ENCODE assay signal across 11 cellular contexts in the genomic region with DNA sequence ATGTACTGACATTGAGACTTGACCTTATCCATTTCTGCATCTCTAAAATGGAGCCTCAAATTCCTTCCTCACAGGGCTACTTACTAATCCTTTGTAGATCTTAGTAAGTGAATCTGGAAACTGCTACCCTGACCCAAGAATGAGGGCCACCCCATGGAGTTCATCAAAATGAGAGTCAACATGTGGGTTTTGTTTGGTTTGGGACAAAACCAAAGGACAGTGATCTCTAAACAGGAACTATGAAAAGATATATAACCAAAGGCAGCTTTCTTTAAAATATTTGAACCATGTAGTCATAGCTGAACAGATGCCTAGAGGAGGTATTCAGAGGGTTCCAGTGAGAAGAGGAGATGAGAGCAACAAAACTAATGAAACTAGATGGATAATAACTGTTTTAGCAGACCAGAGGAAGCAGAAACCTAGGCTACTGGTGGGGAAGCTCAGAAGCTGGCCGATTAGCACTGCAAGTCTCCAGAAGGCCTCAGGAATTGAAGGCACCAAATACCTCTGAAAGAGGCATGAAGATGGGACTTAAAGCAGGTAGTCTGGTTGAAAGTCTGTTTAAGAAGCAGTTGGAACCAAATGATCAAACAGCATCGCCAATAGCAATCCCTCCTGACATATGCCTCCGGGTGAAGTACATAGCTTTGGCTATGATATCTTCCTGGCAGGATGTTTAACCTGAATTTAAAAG. TPM values are rescaled to one million over a fixed set of nuclear protein-coding genes. Genes with fewer than 3 reads are reported as not detected.
A peak's percentile ranks its signal among the peaks of the same experiment; 100 is the strongest.
DNase-seq lines count a peak whose midpoint lies in the region; ATAC-seq, FAIRE-seq and TF ChIP-seq lines count a peak whose summit lies in the region.
"Had no signal": no experiment of that assay in that cellular context is flagged by ENCODE, and none has a peak within 500 bp of the region (broad histone marks: within the 10 kb centered on the region; RNA-seq: fewer than 3 reads in every experiment).

No MANE protein-coding gene starts in this region.

- H3K36me3 ChIP-seq in skeletal muscle satellite cell (ENCODE audit: insufficient read depth, low read length): no peaks in the 10 kb centered on the region
- H3K36me3 ChIP-seq in tibial nerve: peaks cover 0 to 5% (median 0%) of the 10 kb centered on the region in 3 donors

- no peak for TF ChIP-seq EP300 in tibial nerve (IDR thresholded peaks at IDR 0.05)

- H3K27me3 ChIP-seq in skeletal muscle satellite cell (ENCODE audit: control insufficient read depth, insufficient read depth, low read length) (no peaks in the 10 kb centered on the region), tibial nerve (no peaks in the 10 kb centered on the region)

- intact Hi-C loops in head of caudate nucleus (cut with DNase I): no loop called here

- WGBS in tibial nerve, 2 donors: 77 to 85% methylated on average over 3 of the region's 3 CpGs

- H3K4me3 ChIP-seq in foreskin fibroblast (ENCODE audit: low read depth in 1 of 2, low read length in 2 of 2) (no peak overlapping the region), skeletal muscle satellite cell (ENCODE audit: low read length) (peak overlapping the region; percentile 33), tibial nerve (no peak overlapping the region)

- peak overlapping the region; percentile 63 for H3K4me2 ChIP-seq in skeletal muscle satellite cell (ENCODE audit: low read length)

- no peak for TF ChIP-seq POLR2A in H54 (IDR thresholded peaks at IDR 0.05; ENCODE audit: low read depth, low read length)
- no peak for TF ChIP-seq POLR2A in erythroblast (IDR thresholded peaks at IDR 0.05; ENCODE audit: low read length)
- no peak for TF ChIP-seq POLR2A in tibial nerve (IDR thresholded peaks at IDR 0.05)

- no peak overlapping the region for H3K27ac ChIP-seq in tibial nerve

- peak; percentile 20 for FAIRE-seq in H54 (lab: Jason Lieb, UNC)

- peak; percentile 85 for DNase-seq in H54 (ENCODE audit: insufficient read length, low spot score)
- peak; percentile 62 for DNase-seq in amniotic epithelial cell (ENCODE audit: low read depth)
- peak; percentile 99 for DNase-seq in foreskin fibroblast
- no peak for DNase-seq in erythroblast (lab: John Stamatoyannopoulos, UW)
- no peak for DNase-seq in head of caudate nucleus
- DNase-seq in tibial nerve (ENCODE audit: low spot score in 2 of 2): no peak
- DNase-seq: DND-41; NCI-H187 treated with DMSO at 0.1 percent for 48 hours; stimulated activated CD4-positive, alpha-beta T cell treated with anti-CD3 and anti-CD28 coated beads, Interleukin-15, amount 100 ng/mL, for 24 hours had no signal

- no peaks in the 10 kb centered on the region for H3K9me3 ChIP-seq in skeletal muscle satellite cell (replicated peaks; ENCODE audit: low read length)
- H3K9me3 ChIP-seq in tibial nerve: no peaks in the 10 kb centered on the region

- peaks cover 39% of the 10 kb centered on the region for H3K4me1 ChIP-seq in skeletal muscle satellite cell (ENCODE audit: control insufficient read depth, insufficient read depth, low read length)
- no peaks in the 10 kb centered on the region for H3K4me1 ChIP-seq in tibial nerve

- TF ChIP-seq CTCF in foreskin fibroblast (IDR thresholded peaks at IDR 0.05; ENCODE audit: low read depth, low read length) (no peak), tibial nerve (IDR thresholded peaks at IDR 0.05) (no peak)

- ATAC-seq in GM21576 (IDR thresholded peaks at IDR 0.05; ENCODE audit: unreplicated experiment): no peak

- peak overlapping the region; percentile 55 for H3K9ac ChIP-seq in skeletal muscle satellite cell (ENCODE audit: low read depth, low read length)

RNA-seq across cellular contexts. Expression of a gene that starts 45.8 kb away (rescaled TPM):
- 48.9 and 62.9 TPM in 2 replicates for total RNA-seq in skeletal muscle satellite cell (2012; rRNA removed)
- 10 to 100 TPM; 21.6 to 37.0 (median 28.1) TPM for total RNA-seq in tibial nerve

RNA-seq across cellular contexts. Expression of a gene that starts 51.0 kb away (rescaled TPM):
- under 0.01 TPM in 1 of 2 replicates, not detected in the other for total RNA-seq in skeletal muscle satellite cell (2012; rRNA removed)
- total RNA-seq in tibial nerve: not detected

Comparison
In these comparisons a context has a peak if more than half of its experiments do, and no peak if none do; other contexts are left out.
1. DNase-seq: peak in H54 (single experiment), amniotic epithelial cell (single experiment) and foreskin fibroblast (2 of 2); none in erythroblast (0 of 2), head of caudate nucleus (0 of 42) and tibial nerve (0 of 2).